Comparison of ENCODE assay signal across 1 cellular context in genomic region chr18:23354625-23355024, GRCh38.
A peak's percentile ranks its signal among the peaks of the same experiment; 100 is the strongest.
TF ChIP-seq lines count a peak whose summit lies in the region.

No MANE protein-coding gene starts in this region.

TF ChIP-seq in IMR-90, 13 proteins besides CTCF, POLR2A, EP300 and RAD21 (continued from another document):
- TF ChIP-seq FOS (IDR thresholded peaks at IDR 0.05; ENCODE audit: low read depth, low read length) (peak; percentile 70; the same call in 1 of the 2 replicates), MXI1 (IDR thresholded peaks at IDR 0.05; ENCODE audit: borderline replicate concordance, low read depth, low read length) (no peak), RCOR1 (IDR thresholded peaks at IDR 0.05; ENCODE audit: insufficient replicate concordance, low read length) (peak; percentile 55), BHLHE40 (IDR thresholded peaks at IDR 0.05; ENCODE audit: low read depth, low read length) (peak; percentile 67)
